In genomic region chr2:154243685-154244084, GRCh38 we compare ENCODE assay signal across 7 cellular contexts.
"Had no signal": no experiment of that assay in that cellular context is flagged by ENCODE, and none has a peak within 500 bp of the region (broad histone marks: within the 10 kb centered on the region; RNA-seq: fewer than 3 reads in every experiment).

No MANE protein-coding gene starts in this region.

- H3K27ac ChIP-seq: GM23248, HL-60 had no signal

- DNase-seq: GM23248, GOT3, H7, HFFc6, IMR-90 had no signal

- H3K4me3 Mint-ChIP-seq: HFFc6 had no signal

- H3K36me3 ChIP-seq: HAP-1 had no signal

- H2AFZ ChIP-seq: GM23248 had no signal

- H3K9ac ChIP-seq: GM23248 had no signal

- H3K27ac Mint-ChIP-seq: HFFc6 had no signal

- H3K9me3 ChIP-seq: HAP-1 had no signal

- H3K4me3 ChIP-seq: GM23248, HAP-1 had no signal

- H3K4me1 ChIP-seq: HAP-1 had no signal
